ENCODE assay signal across 11 cellular contexts in genomic region chr1:20697560-20697959, GRCh38. TPM values are rescaled to one million over a fixed set of nuclear protein-coding genes. Genes with fewer than 3 reads are reported as not detected.
DNase-seq lines count a peak whose midpoint lies in the region; ATAC-seq and TF ChIP-seq lines count a peak whose summit lies in the region.
"Had no signal": no experiment of that assay in that cellular context is flagged by ENCODE, and none has a peak within 500 bp of the region (broad histone marks: within the 10 kb centered on the region; RNA-seq: fewer than 3 reads in every experiment).

No MANE protein-coding gene starts in this region.

- H3K9ac ChIP-seq in IMR-90 (ENCODE audit: low read depth, low read length) (peak overlapping the region; percentile 57; the same call in 1 of the 2 replicates), endocrine pancreas (ENCODE audit: control insufficient read depth, insufficient read depth, low read length) (peak overlapping the region; percentile 4)

- in situ Hi-C loops in IMR-90 (cut with MboI; ENCODE audit: low sequenced_read_pairs), result loop anchor here (5.0 to 25.0 kb wide), 2 partner anchors 500 to 665 kb away; no protein-coding TSS in a partner anchor

- H3K4me2 ChIP-seq in IMR-90 (ENCODE audit: low read depth, low read length), result no peak overlapping the region; the same call in 1 of the 2 replicates

- H3K56ac ChIP-seq in IMR-90 (ENCODE audit: extremely low read depth, insufficient read depth, low read length), result peak overlapping the region; percentile 21; the same call in 1 of the 2 replicates

- peak overlapping the region; percentile 99 for H2BK5ac ChIP-seq in IMR-90 (ENCODE audit: low read depth, low read length, poor library complexity, severe bottlenecking)

- peak overlapping the region; percentile 65 for H3K18ac ChIP-seq in IMR-90 (ENCODE audit: low read depth, low read length)

- H3K14ac ChIP-seq in IMR-90 (replicated peaks; ENCODE audit: low read depth, low read length), result peak overlapping the region; percentile 96

- ATAC-seq in IMR-90 (ENCODE audit: low read depth), result no peak
- ATAC-seq in stimulated activated naive CD8-positive, alpha-beta T cell treated with anti-CD3 and anti-CD28 coated beads, Interleukin-15, amount 100 ng/mL, for 72 hours, result no peak
- ATAC-seq in upper lobe of left lung (ENCODE audit: low FRiP score in 2 of 2), result no peak

- H3K79me1 ChIP-seq in IMR-90 (ENCODE audit: low read depth in 1 of 2, low read length in 2 of 2), result peaks cover 15 to 29% of the 10 kb centered on the region in 2 experiments

- TF ChIP-seq POLR2A in IMR-90 (IDR thresholded peaks at IDR 0.05; ENCODE audit: low read depth, low read length) (no peak), upper lobe of left lung (IDR thresholded peaks at IDR 0.05) (no peak)

- H3K4me1 ChIP-seq in IMR-90 (ENCODE audit: control insufficient read depth, insufficient read depth, low read length), result peaks cover 14% of the 10 kb centered on the region
- H3K4me1 ChIP-seq in endocrine pancreas (ENCODE audit: control insufficient read depth, insufficient read depth, low read length), result no peaks in the 10 kb centered on the region
- peaks cover 6 to 14% (median 8%) of the 10 kb centered on the region in 4 donors for H3K4me1 ChIP-seq in upper lobe of left lung
- H3K4me1 ChIP-seq: breast epithelium had no signal

- H3K9me3 Mint-ChIP-seq in osteocyte (ENCODE audit: unreplicated experiment), result no peaks in the 10 kb centered on the region
- H3K9me3 Mint-ChIP-seq in activated CD4-positive, alpha-beta memory T cell treated with anti-CD3 and anti-CD28 coated beads, Interleukin-2, amount 10 ng/mL, durations not matched to agents 7 days and 5 days, result no peaks in the 10 kb centered on the region
- H3K9me3 Mint-ChIP-seq in stimulated activated naive CD8-positive, alpha-beta T cell treated with anti-CD3 and anti-CD28 coated beads, Interleukin-15, amount 100 ng/mL, for 72 hours, result no peaks in the 10 kb centered on the region
- H3K9me3 Mint-ChIP-seq: stimulated activated naive CD8-positive, alpha-beta T cell treated with anti-CD3 and anti-CD28 coated beads, Interleukin-15, Interleukin-2, amounts not matched to agents 100 ng/mL and 50 ng/mL, for 24 hours had no signal

- no peaks in the 10 kb centered on the region for H4K20me1 ChIP-seq in IMR-90 (ENCODE audit: insufficient read depth, low read length)

- intact Hi-C loops in IMR-90 (cut with micrococcal nuclease), result loop anchor here (2.0 to 5.0 kb wide), 6 partner anchors 35 to 670 kb away; partner anchors contain the start of genes EIF4G3, HP1BP3 and SH2D5

- no TSS peak for BruUV-seq in IMR-90 (replicated peaks; lab: Mats Ljungman, UMichigan)

- H3K27ac ChIP-seq in AG04450 (ENCODE audit: low read depth, low read length) (peak overlapping the region; percentile 99), IMR-90 (ENCODE audit: insufficient read depth, low read length) (peak overlapping the region; percentile 88), upper lobe of left lung (peak overlapping the region in 1 of 4 donors; percentile 84)

- H3K9me1 ChIP-seq in IMR-90 (ENCODE audit: insufficient read depth, low read length), result peaks cover 13% of the 10 kb centered on the region

- H3K4me3 Mint-ChIP-seq in osteocyte (ENCODE audit: unreplicated experiment), result no peak overlapping the region
- H3K4me3 Mint-ChIP-seq in activated CD4-positive, alpha-beta memory T cell treated with anti-CD3 and anti-CD28 coated beads, Interleukin-2, amount 10 ng/mL, durations not matched to agents 7 days and 5 days, result no peak overlapping the region
- no peak overlapping the region for H3K4me3 Mint-ChIP-seq in stimulated activated naive CD8-positive, alpha-beta T cell treated with anti-CD3 and anti-CD28 coated beads, Interleukin-15, amount 100 ng/mL, for 72 hours

- peak overlapping the region; percentile 98 for H2AK9ac ChIP-seq in IMR-90 (replicated peaks; ENCODE audit: low read depth, low read length, poor library complexity)

- H2BK120ac ChIP-seq in IMR-90 (ENCODE audit: low read depth, low read length), result peak overlapping the region; percentile 98

- no peaks in the 10 kb centered on the region for H3K36me3 ChIP-seq in IMR-90 (ENCODE audit: control insufficient read depth, insufficient read depth, low read length)
- H3K36me3 ChIP-seq in endocrine pancreas (ENCODE audit: control insufficient read depth, insufficient read depth, low read length), result no peaks in the 10 kb centered on the region
- H3K36me3 ChIP-seq in upper lobe of left lung, result no peaks in the 10 kb centered on the region
- H3K36me3 ChIP-seq: breast epithelium, left lung had no signal

- peak overlapping the region; percentile 60 for H4K5ac ChIP-seq in IMR-90 (ENCODE audit: low read depth, low read length)

- H3K27me3 Mint-ChIP-seq in osteocyte (ENCODE audit: unreplicated experiment), result no peaks in the 10 kb centered on the region
- H3K27me3 Mint-ChIP-seq in activated CD4-positive, alpha-beta memory T cell treated with anti-CD3 and anti-CD28 coated beads, Interleukin-2, amount 10 ng/mL, durations not matched to agents 7 days and 5 days, result peaks cover 10% of the 10 kb centered on the region
- H3K27me3 Mint-ChIP-seq in stimulated activated naive CD8-positive, alpha-beta T cell treated with anti-CD3 and anti-CD28 coated beads, Interleukin-15, amount 100 ng/mL, for 72 hours, result peaks cover 10% of the 10 kb centered on the region
- H3K27me3 Mint-ChIP-seq: stimulated activated naive CD8-positive, alpha-beta T cell treated with anti-CD3 and anti-CD28 coated beads, Interleukin-15, Interleukin-2, amounts not matched to agents 100 ng/mL and 50 ng/mL, for 24 hours had no signal

- TF ChIP-seq RAD21 in IMR-90 (IDR thresholded peaks at IDR 0.05; ENCODE audit: low read length), result no peak

- H3K36me3 Mint-ChIP-seq in osteocyte (ENCODE audit: unreplicated experiment), result no peaks in the 10 kb centered on the region
- H3K36me3 Mint-ChIP-seq in activated CD4-positive, alpha-beta memory T cell treated with anti-CD3 and anti-CD28 coated beads, Interleukin-2, amount 10 ng/mL, durations not matched to agents 7 days and 5 days (ENCODE audit: low read depth), result no peaks in the 10 kb centered on the region

- peak overlapping the region; percentile 99 for H4K91ac ChIP-seq in IMR-90 (ENCODE audit: insufficient read depth, low read depth, low read length)

- H3K27me3 ChIP-seq in AG04450 (ENCODE audit: control insufficient read depth, insufficient read depth, low read length) (no peaks in the 10 kb centered on the region), IMR-90 (ENCODE audit: control insufficient read depth, insufficient read depth, low read length) (no peaks in the 10 kb centered on the region), endocrine pancreas (ENCODE audit: control insufficient read depth, insufficient read depth, low read length) (no peaks in the 10 kb centered on the region), upper lobe of left lung (no peaks in the 10 kb centered on the region)
- H3K27me3 ChIP-seq: breast epithelium, left lung had no signal

- CTCF ChIA-PET in AG04450 (lab: Charles Lee), result interaction anchor here (0.8 to 5.2 kb wide), 26 partner anchors 13 to 616 kb away, joined by 3 to 94 read pairs (median 4); partner anchors contain the start of gene KIF17
- CTCF ChIA-PET in IMR-90 (lab: Yijun Ruan, JAX), result interaction anchor here (0.6 to 1.6 kb wide), 7 partner anchors 27 to 671 kb away, joined by 3 to 17 read pairs (median 5); no protein-coding TSS in a partner anchor
- CTCF ChIA-PET in activated CD4-positive, alpha-beta memory T cell treated with anti-CD3 and anti-CD28 coated beads, Interleukin-2, amount 10 ng/mL, durations not matched to agents 7 days and 5 days (lab: Charles Lee), result interaction anchor here (1.0 to 3.9 kb wide), 9 partner anchors 10 to 498 kb away, joined by 3 to 52 read pairs (median 7); partner anchors contain the start of gene SH2D5

- H4K8ac ChIP-seq in IMR-90 (ENCODE audit: low read depth in 2 of 2, low read length in 2 of 2), result peak overlapping the region; percentile 96 to 97

- peak overlapping the region; percentile 81 for H3K23ac ChIP-seq in IMR-90 (ENCODE audit: low read depth, low read length)

- DNase-seq in AG04450 (ENCODE audit: low read depth, low spot score) (no peak), IMR-90 (no peak), osteocyte (ENCODE audit: extremely low spot score, unreplicated experiment) (no peak), D341Med (ENCODE audit: low spot score) (no peak), upper lobe of left lung (no peak)
- DNase-seq in activated CD4-positive, alpha-beta memory T cell treated with anti-CD3 and anti-CD28 coated beads, Interleukin-2, amount 10 ng/mL, durations not matched to agents 7 days and 5 days, result no peak
- no peak for DNase-seq in stimulated activated naive CD8-positive, alpha-beta T cell treated with anti-CD3 and anti-CD28 coated beads, Interleukin-15, amount 100 ng/mL, for 72 hours

- H2BK20ac ChIP-seq in IMR-90 (ENCODE audit: low read depth, low read length), result peak overlapping the region; percentile 98

- peak overlapping the region; percentile 65; the same call in 1 of the 2 replicates for H3K4me3 ChIP-seq in AG04450 (ENCODE audit: low read depth, low read length)
- H3K4me3 ChIP-seq in IMR-90 (ENCODE audit: insufficient read depth, low read depth, low read length), result no peak overlapping the region
- H3K4me3 ChIP-seq in endocrine pancreas (ENCODE audit: control insufficient read depth, insufficient read depth, low read length), result no peak overlapping the region
- no peak overlapping the region for H3K4me3 ChIP-seq in upper lobe of left lung

- peak overlapping the region; percentile 98 for H3K4ac ChIP-seq in IMR-90 (ENCODE audit: low read depth, low read length)

- H3K9me3 ChIP-seq in AG04450 (ENCODE audit: control insufficient read depth, insufficient read depth, low read length) (peaks cover 4% of the 10 kb centered on the region; the same call in 1 of the 2 replicates), IMR-90 (ENCODE audit: control insufficient read depth, insufficient read depth, low read length) (no peaks in the 10 kb centered on the region), endocrine pancreas (ENCODE audit: control insufficient read depth, low read length) (no peaks in the 10 kb centered on the region), upper lobe of left lung (no peaks in the 10 kb centered on the region)
- H3K9me3 ChIP-seq: breast epithelium, left lung had no signal

- H3K4me1 Mint-ChIP-seq in osteocyte (ENCODE audit: unreplicated experiment), result peaks cover 19% of the 10 kb centered on the region
- peaks cover 12% of the 10 kb centered on the region for H3K4me1 Mint-ChIP-seq in activated CD4-positive, alpha-beta memory T cell treated with anti-CD3 and anti-CD28 coated beads, Interleukin-2, amount 10 ng/mL, durations not matched to agents 7 days and 5 days
- peaks cover 12% of the 10 kb centered on the region for H3K4me1 Mint-ChIP-seq in stimulated activated naive CD8-positive, alpha-beta T cell treated with anti-CD3 and anti-CD28 coated beads, Interleukin-15, amount 100 ng/mL, for 72 hours

- H2AK5ac ChIP-seq in IMR-90 (ENCODE audit: low read depth, low read length), result peak overlapping the region; percentile 98

- H2BK15ac ChIP-seq in IMR-90 (ENCODE audit: low read depth, low read length), result peak overlapping the region; percentile 93; the same call in 2 of the 3 replicates

- TF ChIP-seq EP300 in upper lobe of left lung (IDR thresholded peaks at IDR 0.05), result no peak

- dilution Hi-C loops in IMR-90 (cut with HindIII; ENCODE audit: low sequenced_read_pairs, unreplicated experiment), result no loop called here

- POLR2A ChIA-PET in AG04450 (lab: Yijun Ruan, JAX), result interaction anchor here (0.8 to 1.5 kb wide), 5 partner anchors 30 to 128 kb away, joined by 3 to 9 read pairs (median 4); partner anchors contain the start of genes DDOST and SH2D5
- POLR2A ChIA-PET in IMR-90 (lab: Charles Lee; ENCODE audit: unreplicated experiment), result no interaction called here
- POLR2A ChIA-PET in activated CD4-positive, alpha-beta memory T cell treated with anti-CD3 and anti-CD28 coated beads, Interleukin-2, amount 10 ng/mL, durations not matched to agents 7 days and 5 days (lab: Charles Lee), result no interaction called here

- peak overlapping the region; percentile 81 for H2AFZ ChIP-seq in IMR-90 (replicated peaks; ENCODE audit: low read length, poor library complexity)

- H3K27ac Mint-ChIP-seq in osteocyte (ENCODE audit: unreplicated experiment), result peak overlapping the region; percentile 92
- no peak overlapping the region for H3K27ac Mint-ChIP-seq in activated CD4-positive, alpha-beta memory T cell treated with anti-CD3 and anti-CD28 coated beads, Interleukin-2, amount 10 ng/mL, durations not matched to agents 7 days and 5 days
- H3K27ac Mint-ChIP-seq in stimulated activated naive CD8-positive, alpha-beta T cell treated with anti-CD3 and anti-CD28 coated beads, Interleukin-15, amount 100 ng/mL, for 72 hours, result no peak overlapping the region
- H3K27ac Mint-ChIP-seq: stimulated activated naive CD8-positive, alpha-beta T cell treated with anti-CD3 and anti-CD28 coated beads, Interleukin-15, Interleukin-2, amounts not matched to agents 100 ng/mL and 50 ng/mL, for 24 hours had no signal

- TF ChIP-seq CTCF in AG04450 (IDR thresholded peaks at IDR 0.05; ENCODE audit: low read depth, low read length) (no peak), IMR-90 (conservative IDR thresholded peaks at IDR 0.05; ENCODE audit: low read depth, low read length) (no peak), osteocyte (IDR thresholded peaks at IDR 0.05) (no peak), upper lobe of left lung (IDR thresholded peaks at IDR 0.05) (no peak)

- WGBS in IMR-90 (ENCODE audit: extremely low coverage in 2 of 2, insufficient read length in 1 of 2), 2 experiments, result 72% methylated on average over 4 of the region's 11 CpGs; no CpG with 5 or more reads in 1 of the 2 experiments
- WGBS in upper lobe of left lung, 2 donors, result 79 to 91% methylated on average over 9 to 11 of the region's 11 CpGs

RNA-seq across cellular contexts. Expression of gene KIF17, which starts 20.2 kb away (rescaled TPM):
- polyA plus RNA-seq in AG04450 (2011; rRNA removed), result 2.7 and 2.8 TPM in 2 replicates
- polyA minus RNA-seq in AG04450 (2011; rRNA and poly(A)+ RNA removed), result 3.1 and 3.6 TPM in 2 replicates
- 4.5 and 4.7 TPM in 2 replicates for total RNA-seq in IMR-90 (2012; rRNA removed)
- 5.7 and 6.5 TPM in 2 replicates for polyA plus RNA-seq in IMR-90 (2012; rRNA removed)
- polyA plus RNA-seq in IMR-90 (2012; cell fraction: cytosol; rRNA removed), result 4.6 and 6.0 TPM in 2 replicates
- 8.5 and 11.5 TPM in 2 replicates for polyA plus RNA-seq in IMR-90 (2012; cell fraction: nucleus; rRNA removed; ENCODE audit: low replicate concordance)
- 0.11 TPM in 1 of 2 replicates, not detected in the other for total RNA-seq in osteocyte
- not detected for total RNA-seq in activated CD4-positive, alpha-beta memory T cell treated with anti-CD3 and anti-CD28 coated beads, Interleukin-2, amount 10 ng/mL, durations not matched to agents 7 days and 5 days
- 10 to 100 TPM in 1 of 6 donors, 1 to 10 TPM in 5; 4.2 to 12.6 (median 8.5) TPM for total RNA-seq in upper lobe of left lung

RNA-seq across cellular contexts. Expression of gene SH2D5, which starts 34.9 kb away (rescaled TPM):
- polyA plus RNA-seq in AG04450 (2011; rRNA removed) (4.9 and 6.5 TPM in 2 replicates), IMR-90 (2012; rRNA removed) (13.5 and 14.4 TPM in 2 replicates)
- polyA minus RNA-seq in AG04450 (2011; rRNA and poly(A)+ RNA removed), result 3.5 and 5.3 TPM in 2 replicates
- total RNA-seq in IMR-90 (2012; rRNA removed) (6.7 and 7.2 TPM in 2 replicates), osteocyte (0.18 and 0.46 TPM in 2 replicates), upper lobe of left lung (under 1 TPM in 3 of 6 donors, not detected in 3; 0.13 to 0.46 (median 0.40) TPM)
- 7.8 and 10.5 TPM in 2 replicates for polyA plus RNA-seq in IMR-90 (2012; cell fraction: cytosol; rRNA removed)
- 48.2 and 69.5 TPM in 2 replicates for polyA plus RNA-seq in IMR-90 (2012; cell fraction: nucleus; rRNA removed; ENCODE audit: low replicate concordance)
- total RNA-seq in activated CD4-positive, alpha-beta memory T cell treated with anti-CD3 and anti-CD28 coated beads, Interleukin-2, amount 10 ng/mL, durations not matched to agents 7 days and 5 days, result under 1 TPM in 1 of 2 experiments, not detected in 1; 0.23 TPM

RNA-seq across cellular contexts. Expression of gene DDOST, which starts 36.4 kb away (rescaled TPM):
- polyA plus RNA-seq in AG04450 (2011; rRNA removed) (494 and 553 TPM in 2 replicates), IMR-90 (2012; rRNA removed) (414 and 477 TPM in 2 replicates)
- 199 and 233 TPM in 2 replicates for polyA minus RNA-seq in AG04450 (2011; rRNA and poly(A)+ RNA removed)
- total RNA-seq in IMR-90 (2012; rRNA removed) (155 and 179 TPM in 2 replicates), osteocyte (266 and 267 TPM in 2 replicates), upper lobe of left lung (100 to 1,000 TPM in 4 of 6 donors, 10 to 100 TPM in 2; 54.5 to 212 (median 141) TPM)
- 234 and 424 TPM in 2 replicates for polyA plus RNA-seq in IMR-90 (2012; cell fraction: cytosol; rRNA removed)
- 92.6 and 119 TPM in 2 replicates for polyA plus RNA-seq in IMR-90 (2012; cell fraction: nucleus; rRNA removed; ENCODE audit: low replicate concordance)
- total RNA-seq in activated CD4-positive, alpha-beta memory T cell treated with anti-CD3 and anti-CD28 coated beads, Interleukin-2, amount 10 ng/mL, durations not matched to agents 7 days and 5 days, result 100 to 1,000 TPM; 171 to 182 TPM
